21 cellular contexts compared by ENCODE assay signal in genomic region chr17:36142806-36143205, GRCh38. TPM values are rescaled to one million over a fixed set of nuclear protein-coding genes. Genes with fewer than 3 reads are reported as not detected.
DNase-seq lines count a peak whose midpoint lies in the region; ATAC-seq and TF ChIP-seq lines count a peak whose summit lies in the region.
"Had no signal": no experiment of that assay in that cellular context is flagged by ENCODE, and none has a peak within 500 bp of the region (broad histone marks: within the 10 kb centered on the region; RNA-seq: fewer than 3 reads in every experiment).

No MANE protein-coding gene starts in this region.

- no peak overlapping the region for H3K4me3 ChIP-seq in mucosa of descending colon
- H3K4me3 ChIP-seq in transverse colon, result no peak overlapping the region
- no peak overlapping the region for H3K4me3 ChIP-seq in CD8-positive, alpha-beta T cell (ENCODE audit: low read depth, low read length)
- H3K4me3 ChIP-seq: GM12878, HAP-1 had no signal

- no peak for TF ChIP-seq POLR2A in transverse colon (IDR thresholded peaks at IDR 0.05)

- peaks cover 22 to 57% of the 10 kb centered on the region in 2 donors for H3K4me1 Mint-ChIP-seq in effector memory CD8-positive, alpha-beta T cell (ENCODE audit: low read depth in 2 of 2)
- peaks cover 67% of the 10 kb centered on the region in 2 donors for H3K4me1 Mint-ChIP-seq in immature natural killer cell
- H3K4me1 Mint-ChIP-seq in CD8-positive, alpha-beta T cell (ENCODE audit: low read depth), result no peaks in the 10 kb centered on the region
- H3K4me1 Mint-ChIP-seq: CD4-positive, alpha-beta memory T cell had no signal

- WGBS in transverse colon (ENCODE audit: low coverage in 1 of 2), 2 donors, result 79 to 86% methylated on average over 8 of the region's 8 CpGs

- intact Hi-C loops in mucosa of descending colon (cut with DNase I, micrococcal nuclease) (loop anchor here in 1 of 2 donors (10.0 kb wide), 1 partner anchor 168 kb away; no protein-coding TSS in a partner anchor), transverse colon (cut with DNase I; ENCODE audit: low total_unique reads) (loop anchor here (10.0 kb wide), 1 partner anchor 158 kb away; the partner anchor contains the start of genes CCL14 and CCL16)
- intact Hi-C loops in CD8-positive, alpha-beta T cell (cut with DNase I, micrococcal nuclease), result loop anchor here in 1 of 2 experiments (10.0 kb wide), 1 partner anchor 378 kb away; the partner anchor contains the start of gene C17orf50

- no peaks in the 10 kb centered on the region for H3K9me3 Mint-ChIP-seq in effector memory CD8-positive, alpha-beta T cell
- peaks cover 0 to 5% (median 0%) of the 10 kb centered on the region in 6 donors for H3K9me3 Mint-ChIP-seq in immature natural killer cell
- H3K9me3 Mint-ChIP-seq in CD8-positive, alpha-beta T cell, result no peaks in the 10 kb centered on the region
- H3K9me3 Mint-ChIP-seq: CD4-positive, alpha-beta memory T cell had no signal

- CTCF ChIA-PET in CD8-positive, alpha-beta T cell (lab: Charles Lee), result interaction anchor here (1.4 kb wide), 1 partner anchor 167 kb away, joined by 4 read pairs; no protein-coding TSS in a partner anchor

- no peaks in the 10 kb centered on the region for H3K36me3 Mint-ChIP-seq in effector memory CD8-positive, alpha-beta T cell (ENCODE audit: insufficient read depth)
- H3K36me3 Mint-ChIP-seq in immature natural killer cell, result peaks cover 9 to 32% (median 18%) of the 10 kb centered on the region in 3 donors
- H3K36me3 Mint-ChIP-seq in CD8-positive, alpha-beta T cell, result no peaks in the 10 kb centered on the region
- H3K36me3 Mint-ChIP-seq: CD4-positive, alpha-beta memory T cell had no signal

- H3K27ac ChIP-seq in transverse colon, result peak overlapping the region in 3 of 4 donors; percentile 24 to 56 (median 48)
- H3K27ac ChIP-seq in CD8-positive, alpha-beta T cell (ENCODE audit: low read depth, low read length), result no peak overlapping the region

- no peaks in the 10 kb centered on the region for H3K27me3 ChIP-seq in transverse colon
- H3K27me3 ChIP-seq in CD8-positive, alpha-beta T cell (ENCODE audit: insufficient read depth, low read length), result no peaks in the 10 kb centered on the region

- H3K27me3 Mint-ChIP-seq in effector memory CD8-positive, alpha-beta T cell, result no peaks in the 10 kb centered on the region
- H3K27me3 Mint-ChIP-seq in immature natural killer cell (ENCODE audit: low read depth in 3 of 3), result no peaks in the 10 kb centered on the region
- no peaks in the 10 kb centered on the region for H3K27me3 Mint-ChIP-seq in CD8-positive, alpha-beta T cell (ENCODE audit: low read depth)

- in situ Hi-C loops in transverse colon (cut with MboI; ENCODE audit: low pct_ligation_motif_present in 1 of 4, low pct_unique_long_range_greater_than_20kb in 1 of 4, low sequenced_read_pairs in 3 of 4), result loop anchor here in 3 of 4 donors (5.0 to 10.0 kb wide), 2 partner anchors 168 to 171 kb away; no protein-coding TSS in a partner anchor

- TF ChIP-seq EP300 in transverse colon (IDR thresholded peaks at IDR 0.05; ENCODE audit: low read depth), result no peak

- H3K4me3 Mint-ChIP-seq in effector memory CD8-positive, alpha-beta T cell, result peak overlapping the region in 1 of 2 donors; percentile 4
- H3K4me3 Mint-ChIP-seq in immature natural killer cell, result peak overlapping the region in 2 of 5 donors; percentile 31 to 35
- H3K4me3 Mint-ChIP-seq in CD8-positive, alpha-beta T cell, result no peak overlapping the region
- H3K4me3 Mint-ChIP-seq: CD4-positive, alpha-beta memory T cell had no signal

- TF ChIP-seq CTCF in mucosa of descending colon (IDR thresholded peaks at IDR 0.05) (no peak), transverse colon (IDR thresholded peaks at IDR 0.05) (no peak)
- no peak for TF ChIP-seq CTCF in CD8-positive, alpha-beta T cell (IDR thresholded peaks at IDR 0.05)

- peak overlapping the region; percentile 26 to 63 for H3K27ac Mint-ChIP-seq in effector memory CD8-positive, alpha-beta T cell
- peak overlapping the region in 4 of 6 donors; percentile 13 to 38 (median 24) for H3K27ac Mint-ChIP-seq in immature natural killer cell
- no peak overlapping the region for H3K27ac Mint-ChIP-seq in CD8-positive, alpha-beta T cell
- H3K27ac Mint-ChIP-seq: CD4-positive, alpha-beta memory T cell had no signal

- H3K36me3 ChIP-seq in mucosa of descending colon (ENCODE audit: low read depth) (no peaks in the 10 kb centered on the region), transverse colon (no peaks in the 10 kb centered on the region)
- H3K36me3 ChIP-seq in CD8-positive, alpha-beta T cell (ENCODE audit: insufficient read depth, low read length), result no peaks in the 10 kb centered on the region
- H3K36me3 ChIP-seq: HAP-1 had no signal

- DNase-seq in effector memory CD8-positive, alpha-beta T cell, result no peak
- DNase-seq in immature natural killer cell (no peak), mucosa of descending colon (peak in 1 of 3 donors; percentile 52), transverse colon (no peak), DMS 273 (lab: John Stamatoyannopoulos, UW; ENCODE audit: unreplicated experiment) (no peak)
- DNase-seq in CD8-positive, alpha-beta T cell, result no peak
- DNase-seq: C1 segment of cervical spinal cord; Caco-2; CD4-positive, alpha-beta memory T cell; DMS 273 treated with DMSO at 0.1 percent for 48 hours; DMS79; EL; GDM1; GOT3 had no signal

- ATAC-seq in effector memory CD8-positive, alpha-beta T cell (replicated peaks), result no peak
- ATAC-seq in mucosa of descending colon (peak; percentile 53), GM21825 (IDR thresholded peaks at IDR 0.05; ENCODE audit: unreplicated experiment) (no peak), GM21447 (IDR thresholded peaks at IDR 0.05; ENCODE audit: unreplicated experiment) (no peak)
- no peak for ATAC-seq in CD8-positive, alpha-beta T cell
- ATAC-seq: GM12878 had no signal

- no peaks in the 10 kb centered on the region for H3K9me3 ChIP-seq in mucosa of descending colon
- no peaks in the 10 kb centered on the region for H3K9me3 ChIP-seq in transverse colon
- no peaks in the 10 kb centered on the region for H3K9me3 ChIP-seq in CD8-positive, alpha-beta T cell (ENCODE audit: low read length)
- H3K9me3 ChIP-seq: Caco-2, HAP-1 had no signal

- POLR2A ChIA-PET in CD8-positive, alpha-beta T cell (lab: Charles Lee), result no interaction called here

- H3K4me1 ChIP-seq in mucosa of descending colon (ENCODE audit: low read depth) (peaks cover 15% of the 10 kb centered on the region), transverse colon (peaks cover 0 to 26% (median 10%) of the 10 kb centered on the region in 4 donors)
- no peaks in the 10 kb centered on the region for H3K4me1 ChIP-seq in CD8-positive, alpha-beta T cell (ENCODE audit: insufficient read depth, low read length)
- H3K4me1 ChIP-seq: Caco-2 had no signal

RNA-seq across cellular contexts. Expression of gene TBC1D3B, which starts 33.6 kb away (rescaled TPM):
- not detected for polyA plus RNA-seq in immature natural killer cell
- total RNA-seq in mucosa of descending colon (10 to 100 TPM in 2 of 3 donors, 1 to 10 TPM in 1; 8.0 to 12.9 (median 10.8) TPM), transverse colon (10 to 100 TPM in 1 of 4 donors, 1 to 10 TPM in 1, not detected in 2; 5.2 to 12.1 TPM)
- 1 to 10 TPM; 4.6 to 5.4 TPM for total RNA-seq in CD8-positive, alpha-beta T cell
- polyA plus RNA-seq: CD4-positive, alpha-beta memory T cell had no signal

RNA-seq across cellular contexts. Expression of gene CCL4, which starts 39.2 kb away (rescaled TPM):
- polyA plus RNA-seq in immature natural killer cell, result 1,000 to 10,000 TPM in 1 of 3 donors, 100 to 1,000 TPM in 2; 748 to 1,008 (median 970) TPM
- total RNA-seq in mucosa of descending colon, result 1 to 10 TPM; 3.7 to 8.8 (median 4.1) TPM
- total RNA-seq in transverse colon, result 10 to 100 TPM in 1 of 4 donors, 1 to 10 TPM in 1, not detected in 2; 4.2 to 10.8 TPM
- 10 to 100 TPM; 24.6 to 26.2 TPM for total RNA-seq in CD8-positive, alpha-beta T cell
- total RNA-seq: A172, A673, Caco-2 had no signal
- polyA plus RNA-seq: BJ had no signal

RNA-seq across cellular contexts. Expression of gene CCL3, which starts 52.9 kb away (rescaled TPM):
- 100 to 1,000 TPM; 120 to 149 (median 128) TPM for polyA plus RNA-seq in immature natural killer cell
- total RNA-seq in mucosa of descending colon (1 to 10 TPM; 1.5 to 4.3 (median 4.1) TPM), transverse colon (1 to 10 TPM in 2 of 4 donors, not detected in 2; 1.1 to 4.4 TPM)
- total RNA-seq in CD8-positive, alpha-beta T cell, result 1 to 10 TPM; 7.1 to 8.1 TPM
- total RNA-seq: A172, A673, Caco-2 had no signal
- polyA plus RNA-seq: BJ; CD4-positive, alpha-beta memory T cell had no signal

RNA-seq across cellular contexts. Expression of gene CCL3L1, which starts 53.8 kb away (rescaled TPM):
- 10 to 100 TPM in 1 of 3 donors, 1 to 10 TPM in 2; 1.0 to 39.5 (median 2.9) TPM for polyA plus RNA-seq in immature natural killer cell
- total RNA-seq in mucosa of descending colon (1 to 10 TPM in 1 of 3 donors, under 1 TPM in 1, not detected in 1; 0.66 to 1.4 TPM), transverse colon (under 1 TPM in 1 of 4 donors, not detected in 3; 0.79 TPM)
- total RNA-seq in CD8-positive, alpha-beta T cell, result 1 to 10 TPM; 6.2 to 7.5 TPM
- total RNA-seq: A172, A673, Caco-2 had no signal
- polyA plus RNA-seq: BJ; CD4-positive, alpha-beta memory T cell had no signal
